Comparison of ENCODE assay signal across 8 cellular contexts in the genomic region with DNA sequence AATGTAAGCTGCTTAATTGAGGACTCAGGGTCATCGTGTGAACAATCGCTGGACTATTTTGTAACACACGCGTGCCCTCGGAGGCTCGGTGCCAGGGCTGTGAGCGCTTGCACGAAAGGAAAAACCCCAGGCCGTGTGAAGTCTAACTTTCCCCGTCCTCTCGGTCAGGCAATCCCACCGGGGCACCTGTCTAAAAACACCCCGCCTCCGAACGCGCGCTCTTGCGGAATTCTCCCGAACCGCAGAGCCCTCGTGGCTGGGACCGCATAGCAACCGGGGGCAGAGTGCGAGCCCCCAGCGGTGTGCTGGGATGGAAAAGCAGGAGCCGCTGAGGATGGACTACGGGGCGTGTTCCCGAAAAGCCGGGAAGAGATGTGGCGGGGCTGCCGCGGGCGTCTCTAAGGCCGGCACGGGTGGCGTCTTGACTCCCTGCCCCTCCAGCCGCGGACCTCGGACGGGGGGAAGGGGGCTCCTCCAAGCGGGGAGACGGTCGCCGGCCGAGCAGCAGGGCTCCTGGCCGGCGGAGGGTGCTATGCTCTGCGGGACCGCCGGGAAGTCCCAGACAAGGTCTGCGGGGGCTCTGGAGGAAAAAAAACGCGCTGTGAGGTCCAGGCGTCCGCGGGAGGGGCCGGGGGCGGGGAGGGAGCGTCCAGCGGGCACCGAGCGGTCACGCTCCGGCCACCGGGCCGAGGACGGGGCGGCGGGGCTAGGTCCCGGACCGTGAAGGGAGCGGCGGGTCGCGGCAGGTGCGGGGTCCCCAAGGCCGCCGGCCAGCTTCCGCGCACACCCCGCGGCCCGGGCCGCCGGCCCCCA. TPM values are rescaled to one million over a fixed set of nuclear protein-coding genes. Genes with fewer than 3 reads are reported as not detected.
A peak's percentile ranks its signal among the peaks of the same experiment; 100 is the strongest.
DNase-seq lines count a peak whose midpoint lies in the region; ATAC-seq and TF ChIP-seq lines count a peak whose summit lies in the region.

No MANE protein-coding gene starts in this region.

- H3K9ac ChIP-seq in trophoblast cell (ENCODE audit: low read length) = peak overlapping the region; percentile 49

- H3K27me3 ChIP-seq in RWPE2 (ENCODE audit: insufficient read depth, poor library complexity, severe bottlenecking) (no peaks in the 10 kb centered on the region), trophoblast cell (ENCODE audit: insufficient read depth, low read length) (peaks cover 4% of the 10 kb centered on the region), aorta (ENCODE audit: control insufficient read depth in 1 of 2, insufficient read depth in 2 of 2, low read length in 1 of 2) (no peaks in the 10 kb centered on the region)

- peaks cover 9% of the 10 kb centered on the region for H3K79me2 ChIP-seq in trophoblast cell (ENCODE audit: control insufficient read depth, insufficient read depth, low read length, poor library complexity)

- H3K4me3 ChIP-seq in AG10803 (ENCODE audit: low read length) (peak overlapping the region; percentile 75), RWPE2 (ENCODE audit: severe bottlenecking) (peak overlapping the region; percentile 84), trophoblast cell (ENCODE audit: low read depth, low read length) (peak overlapping the region; percentile 82), aorta (ENCODE audit: low read length in 2 of 2) (peak overlapping the region; percentile 38 to 65)

- no peak overlapping the region for H3K4ac ChIP-seq in trophoblast cell (ENCODE audit: low read depth, low read length)

- peak overlapping the region; percentile 3 for H2BK120ac ChIP-seq in trophoblast cell (ENCODE audit: insufficient read depth, low read length, poor library complexity)

- H4K8ac ChIP-seq in trophoblast cell (ENCODE audit: low read depth, low read length) = peak overlapping the region; percentile 86

- H2BK12ac ChIP-seq in trophoblast cell (ENCODE audit: low read length) = no peak overlapping the region

- H2BK5ac ChIP-seq in trophoblast cell (ENCODE audit: low read depth, low read length, poor library complexity) = peak overlapping the region; percentile 35

- peak overlapping the region; percentile 88 for H4K12ac ChIP-seq in trophoblast cell (ENCODE audit: low read depth, low read length)

- H2AK5ac ChIP-seq in trophoblast cell (ENCODE audit: low read length) = no peak overlapping the region

- intact Hi-C loops in head of caudate nucleus (cut with DNase I) = loop anchor here (5.0 to 10.0 kb wide), 3 partner anchors 54 to 866 kb away; partner anchors contain the start of genes C2CD2 and WDR4
- intact Hi-C loops in aorta (cut with DNase I) = loop anchor here (1.0 to 10.0 kb wide), 3 partner anchors 85 to 134 kb away; partner anchors contain the start of gene PRDM15 (in 1 of the 2)

- H2AFZ ChIP-seq in trophoblast cell (ENCODE audit: insufficient read depth, low read length, poor library complexity) = peak overlapping the region; percentile 48

- no CpG with 5 or more reads among the region's 86 CpGs for WGBS in trophoblast cell (ENCODE audit: extremely low coverage, insufficient coverage, insufficient read length)
- 1% methylated on average over 56 to 86 of the region's 86 CpGs for WGBS in aorta, 2 donors

- 0 out of 2 replicates have a peak, but pooled peaks have one; percentile 5 for TF ChIP-seq CTCF in AG10803 (conservative IDR thresholded peaks at IDR 0.05; ENCODE audit: low read length)
- TF ChIP-seq CTCF in RWPE2 (IDR thresholded peaks at IDR 0.05; ENCODE audit: poor library complexity, severe bottlenecking) = peak; percentile 29

- peak overlapping the region; percentile 65 for H3K27ac ChIP-seq in RWPE2 (ENCODE audit: poor library complexity, severe bottlenecking)
- H3K27ac ChIP-seq in trophoblast cell (ENCODE audit: low read depth, low read length) = peak overlapping the region; percentile 95
- H3K27ac ChIP-seq in aorta (ENCODE audit: low read depth in 1 of 2, low read length in 2 of 2) = peak overlapping the region; percentile 95 to 97

- peak overlapping the region; percentile 64 for H3K18ac ChIP-seq in trophoblast cell (ENCODE audit: low read length)

- peak overlapping the region; percentile 38 for H3K14ac ChIP-seq in trophoblast cell (ENCODE audit: low read length)

- peak overlapping the region; percentile 78 for H4K91ac ChIP-seq in trophoblast cell (ENCODE audit: low read depth, low read length)

- H3K36me3 ChIP-seq in RWPE2 (ENCODE audit: low read depth) = peaks cover 16% of the 10 kb centered on the region
- no peaks in the 10 kb centered on the region for H3K36me3 ChIP-seq in trophoblast cell (ENCODE audit: control insufficient read depth in 1 of 2, insufficient read depth in 2 of 2, low read length in 2 of 2)
- H3K36me3 ChIP-seq in aorta (ENCODE audit: control insufficient read depth in 1 of 2, insufficient read depth in 2 of 2, low read length in 1 of 2) = no peaks in the 10 kb centered on the region

- DNase-seq in AG10803 (ENCODE audit: low read depth) = peak; percentile 81
- DNase-seq in RWPE2 (ENCODE audit: low spot score) = no peak
- peak; percentile 75 for DNase-seq in activated naive CD4-positive, alpha-beta T cell treated with anti-CD3 and anti-CD28 coated beads, Interleukin-2, amount 50 U/mL, for 16 hours
- DNase-seq in head of caudate nucleus = peak; percentile 11 to 73 (median 52)
- peak; percentile 46 to 62 for DNase-seq in trophoblast cell
- peak; percentile 80 to 91 for DNase-seq in aorta

- peak overlapping the region; percentile 68 for H3K4me2 ChIP-seq in trophoblast cell (ENCODE audit: low read length)

- H3K9me3 ChIP-seq in RWPE2 (ENCODE audit: severe bottlenecking) = no peaks in the 10 kb centered on the region
- no peaks in the 10 kb centered on the region for H3K9me3 ChIP-seq in trophoblast cell (ENCODE audit: insufficient read depth, low read depth, low read length)
- no peaks in the 10 kb centered on the region for H3K9me3 ChIP-seq in aorta (ENCODE audit: control insufficient read depth, low read length)

- H3K79me1 ChIP-seq in trophoblast cell (ENCODE audit: low read length) = peaks cover 12% of the 10 kb centered on the region

- no peak overlapping the region for H3K23ac ChIP-seq in trophoblast cell (ENCODE audit: low read length)

- H3K4me1 ChIP-seq in RWPE2 (ENCODE audit: insufficient read depth, poor library complexity, severe bottlenecking) (no peaks in the 10 kb centered on the region), trophoblast cell (ENCODE audit: control insufficient read depth in 1 of 2, insufficient read depth in 2 of 2, low read length in 2 of 2) (peaks cover 0 to 3% of the 10 kb centered on the region in 2 experiments), aorta (ENCODE audit: control insufficient read depth in 1 of 2, insufficient read depth in 2 of 2, low read length in 2 of 2) (peaks cover 5% of the 10 kb centered on the region in 2 donors)

- peak; percentile 10 for ATAC-seq in GM18519 (IDR thresholded peaks at IDR 0.05; ENCODE audit: low FRiP score, unreplicated experiment)
- peak; percentile 22 for ATAC-seq in HG03135 (IDR thresholded peaks at IDR 0.05; ENCODE audit: unreplicated experiment)
- peak; percentile 29 for ATAC-seq in RWPE2 (ENCODE audit: low read depth)
- peak; percentile 36 for ATAC-seq in aorta (ENCODE audit: low FRiP score)

RNA-seq across cellular contexts. Expression of gene ZBTB21, which starts 0.9 kb away (rescaled TPM):
- polyA plus RNA-seq in trophoblast cell (2013) = 7.5 TPM in 2 replicates
- 10 to 100 TPM; 21.8 to 52.8 TPM for total RNA-seq in aorta
- polyA plus RNA-seq in aorta = 1 to 10 TPM; 3.1 to 4.4 TPM

RNA-seq across cellular contexts. Expression of gene C2CD2, which starts 55.4 kb away (rescaled TPM):
- 5.3 and 5.6 TPM in 2 replicates for polyA plus RNA-seq in trophoblast cell (2013)
- total RNA-seq in aorta = 10 to 100 TPM; 56.8 to 59.8 TPM
- 10 to 100 TPM; 25.5 to 38.9 TPM for polyA plus RNA-seq in aorta
